In genomic region chr21:37072988-37073416, GRCh38 we compare ENCODE assay signal across 8 cellular contexts. TPM values are rescaled to one million over a fixed set of nuclear protein-coding genes. Genes with fewer than 3 reads are reported as not detected.
DNase-seq lines count a peak whose midpoint lies in the region; ATAC-seq lines count a peak whose summit lies in the region.

Gene PIGP, minus strand, starts transcription at chr21:37073071. Its CDS starts 556 bp downstream, at chr21:37072515.
Gene TTC3, plus strand, starts transcription at chr21:37073254. Its CDS starts 14,004 bp downstream, at chr21:37087258.

- peak; percentile 46 for ATAC-seq in HG03457 (IDR thresholded peaks at IDR 0.05; ENCODE audit: unreplicated experiment)
- ATAC-seq in left colon = peak; percentile 81

- peak within 1 kb of the TSS; percentile 96 for H3K27ac ChIP-seq in cingulate gyrus (ENCODE audit: low read depth, low read length)

- intact Hi-C loops in left colon (cut with DNase I, micrococcal nuclease) = loop anchor here in 1 of 2 donors (10.0 kb wide), 1 partner anchor 88 kb away; no protein-coding TSS in a partner anchor

- peak; percentile 76 to 86 for DNase-seq in AML-193 (lab: John Stamatoyannopoulos, UW)
- DNase-seq in GM19240 (ENCODE audit: insufficient read length, low spot score) = peak; percentile 64
- peak; percentile 77 for DNase-seq in NCI-H524 treated with DMSO at 0.1 percent for 48 hours (lab: John Stamatoyannopoulos, UW)
- peak; percentile 94 to 96 for DNase-seq in activated CD4-positive, alpha-beta T cell treated with anti-CD3 and anti-CD28 coated beads for 4 hours
- DNase-seq in left colon = peak; percentile 92 to 93
- peak; percentile 94 for DNase-seq in stimulated activated CD4-positive, alpha-beta T cell treated with anti-CD3 and anti-CD28 coated beads, Interleukin-1b, Interleukin-23, amount 100 ng/mL, for 48 hours

RNA-seq across cellular contexts. Expression of gene PIGP, which starts in this region (rescaled TPM):
- 10 to 100 TPM; 18.3 to 25.1 TPM for total RNA-seq in left colon

RNA-seq across cellular contexts. Expression of gene TTC3, which starts in this region (rescaled TPM):
- 100 to 1,000 TPM in 1 of 2 donors, 10 to 100 TPM in 1; 99.8 to 106 TPM for total RNA-seq in left colon

Comparison
In these comparisons a context has a peak if more than half of its experiments do, and no peak if none do; other contexts are left out.
1. Peak in every context shown above with its lines: DNase-seq, ATAC-seq and H3K27ac ChIP-seq.